ENCODE assay signal across 12 cellular contexts in the genomic region with DNA sequence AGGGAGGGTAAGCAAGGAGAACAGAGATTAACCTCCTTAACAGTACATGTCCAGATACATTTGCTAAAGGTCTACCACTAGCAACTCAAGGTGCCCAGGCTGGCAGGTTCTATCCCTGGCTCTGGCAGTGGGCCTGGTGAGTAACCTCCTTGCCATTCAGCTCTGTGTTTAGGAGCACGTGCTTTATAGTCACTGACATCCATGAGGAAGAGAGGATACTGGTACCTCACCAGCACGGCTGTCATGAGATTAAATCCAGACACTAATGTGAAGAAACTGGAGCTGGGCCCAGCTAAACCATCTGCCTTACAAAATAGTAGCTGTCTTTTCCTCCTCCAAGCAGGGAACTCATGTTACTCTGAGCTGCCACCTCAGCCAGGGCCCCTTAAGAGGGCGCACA.
DNase-seq lines count a peak whose midpoint lies in the region; TF ChIP-seq lines count a peak whose summit lies in the region.
"Had no signal": no experiment of that assay in that cellular context is flagged by ENCODE, and none has a peak within 500 bp of the region (broad histone marks: within the 10 kb centered on the region; RNA-seq: fewer than 3 reads in every experiment).

No MANE protein-coding gene starts in this region.

- peaks cover 0 to 7% of the 10 kb centered on the region in 2 donors for H3K4me1 ChIP-seq in muscle layer of duodenum (ENCODE audit: control insufficient read depth in 1 of 2, insufficient read depth in 2 of 2, low read length in 2 of 2)

- no peaks in the 10 kb centered on the region for H3K9me3 ChIP-seq in muscle layer of duodenum (ENCODE audit: control insufficient read depth in 1 of 2, low read length in 2 of 2)

- peak overlapping the region; percentile 69 for H3K27ac ChIP-seq in muscle layer of duodenum (ENCODE audit: low read length)
- H3K27ac ChIP-seq: C4-2B had no signal

- peak; percentile 25 for DNase-seq in AG09319 (ENCODE audit: extremely low read depth, low read depth)
- peak; percentile 53 for DNase-seq in HS-5 (ENCODE audit: low read depth)
- peak; percentile 46 to 74 for DNase-seq in cardiac fibroblast (ENCODE audit: low read depth in 2 of 2)
- no peak for DNase-seq in inferior parietal cortex (ENCODE audit: extremely low spot score)
- DNase-seq in DMS79 (lab: John Stamatoyannopoulos, UW): no peak
- no peak for DNase-seq in NCI-H524 (lab: John Stamatoyannopoulos, UW)
- DNase-seq in NK-92 treated with Interleukin-12 subunit alpha and Interleukin-12 subunit beta, amount 100 ng/mL, for 24 hours (lab: John Stamatoyannopoulos, UW): no peak
- DNase-seq: KBM-7; naive thymus-derived CD8-positive, alpha-beta T cell had no signal

- no peak for TF ChIP-seq CTCF in AG09319 (IDR thresholded peaks at IDR 0.05; ENCODE audit: low read depth, low read length)
- no peak for TF ChIP-seq CTCF in cardiac fibroblast (IDR thresholded peaks at IDR 0.05; ENCODE audit: low read depth, low read length)

- no peaks in the 10 kb centered on the region for H3K27me3 ChIP-seq in muscle layer of duodenum (ENCODE audit: low read depth, low read length)

- no peaks in the 10 kb centered on the region for H3K36me3 ChIP-seq in muscle layer of duodenum (ENCODE audit: control insufficient read depth in 1 of 2, insufficient read depth in 2 of 2, low read length in 2 of 2)

- no peak overlapping the region for H3K4me3 ChIP-seq in cardiac fibroblast (replicated peaks in 1 of 2; ENCODE audit: low read depth in 2 of 2, low read length in 2 of 2)
- no peak overlapping the region for H3K4me3 ChIP-seq in muscle layer of duodenum (ENCODE audit: low read depth in 1 of 2, low read length in 2 of 2)
- H3K4me3 ChIP-seq: smooth muscle cell had no signal

Comparison
In these comparisons a context has a peak if more than half of its experiments do, and no peak if none do; other contexts are left out.
1. DNase-seq: peak in AG09319 (single experiment), HS-5 (single experiment) and cardiac fibroblast (2 of 2); none in inferior parietal cortex (single experiment), DMS79 (single experiment), NCI-H524 (0 of 2) and NK-92 treated with Interleukin-12 subunit alpha and Interleukin-12 subunit beta, amount 100 ng/mL, for 24 hours (single experiment).